Comparison of ENCODE assay signal across 8 cellular contexts in the genomic region with DNA sequence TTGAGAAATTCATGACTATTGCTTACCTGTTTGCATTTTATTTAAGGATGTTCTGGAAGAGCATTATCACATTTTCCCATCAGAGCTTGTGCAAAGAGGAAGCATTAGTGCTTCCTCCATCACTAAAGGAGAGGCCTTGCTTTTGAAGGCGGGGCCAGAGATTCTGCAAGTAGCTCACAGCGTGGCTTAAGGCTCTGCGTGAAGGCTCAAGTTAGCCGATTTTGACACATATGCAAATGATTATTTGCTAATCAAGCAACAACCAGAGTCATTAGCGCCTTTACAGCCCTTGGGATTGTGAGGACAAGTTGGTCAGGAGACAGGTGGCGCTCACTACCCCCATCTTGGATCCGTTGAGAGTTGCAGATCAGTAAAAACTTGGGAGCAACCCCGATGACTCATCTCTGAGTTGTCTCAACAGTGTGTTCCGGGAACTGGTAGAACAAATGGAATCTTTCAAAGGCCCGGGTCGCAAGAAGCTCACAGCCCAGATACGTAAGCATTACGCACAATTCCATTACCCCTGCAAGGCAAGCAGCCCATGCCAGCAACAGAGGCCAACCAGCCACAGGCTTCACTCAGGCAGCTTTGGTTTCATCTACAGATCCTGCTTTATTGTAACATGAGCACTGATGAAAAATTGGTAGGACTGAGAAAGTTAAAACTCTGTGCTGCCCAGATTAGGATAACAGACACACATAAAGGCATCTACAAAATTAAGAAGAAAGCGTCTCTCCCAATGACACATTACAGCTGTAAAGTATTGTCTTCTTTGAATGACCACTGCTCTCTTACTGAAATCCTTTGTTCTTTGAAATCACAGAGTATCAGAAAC. TPM values are rescaled to one million over a fixed set of nuclear protein-coding genes. Genes with fewer than 3 reads are reported as not detected.
DNase-seq lines count a peak whose midpoint lies in the region; ATAC-seq and TF ChIP-seq lines count a peak whose summit lies in the region.

No MANE protein-coding gene starts in this region.

- H3K4me3 ChIP-seq in gastroesophageal sphincter, result no peak overlapping the region

- 22 to 27% methylated on average over 7 to 12 of the region's 14 CpGs for WGBS in gastroesophageal sphincter (ENCODE audit: low coverage in 1 of 2), 2 donors

- peaks cover 0 to 25% (median 14%) of the 10 kb centered on the region in 3 donors for H3K4me1 ChIP-seq in gastroesophageal sphincter

- TF ChIP-seq POLR2A in gastroesophageal sphincter (IDR thresholded peaks at IDR 0.05), result no peak

- peak in 2 of 4 experiments; percentile 31 to 55 for TF ChIP-seq CTCF in gastroesophageal sphincter (IDR thresholded peaks at IDR 0.05)
- TF ChIP-seq CTCF in CD4-positive, alpha-beta T cell (IDR thresholded peaks at IDR 0.05), result no peak

- peak; percentile 96 for ATAC-seq in gastroesophageal sphincter
- ATAC-seq in CD4-positive, alpha-beta T cell (ENCODE audit: poor library complexity), result no peak
- ATAC-seq in GM19395 (IDR thresholded peaks at IDR 0.05; ENCODE audit: unreplicated experiment), result no peak

- H3K36me3 ChIP-seq in gastroesophageal sphincter, result no peaks in the 10 kb centered on the region

- no peaks in the 10 kb centered on the region for H3K36me3 Mint-ChIP-seq in CD4-positive, alpha-beta T cell (ENCODE audit: low read depth)

- CTCF ChIA-PET in CD4-positive, alpha-beta T cell (lab: Charles Lee), result no interaction called here

- H3K9me3 Mint-ChIP-seq in CD4-positive, alpha-beta T cell, result no peaks in the 10 kb centered on the region

- no peak overlapping the region for H3K27ac Mint-ChIP-seq in CD4-positive, alpha-beta T cell

- no peaks in the 10 kb centered on the region for H3K27me3 Mint-ChIP-seq in CD4-positive, alpha-beta T cell

- POLR2A ChIA-PET in CD4-positive, alpha-beta T cell (lab: Charles Lee), result no interaction called here

- H3K27me3 ChIP-seq in gastroesophageal sphincter, result no peaks in the 10 kb centered on the region
- no peaks in the 10 kb centered on the region for H3K27me3 ChIP-seq in CD4-positive, alpha-beta T cell (ENCODE audit: control insufficient read depth, insufficient read depth, low read length)

- H3K4me1 Mint-ChIP-seq in CD4-positive, alpha-beta T cell (ENCODE audit: low read depth), result no peaks in the 10 kb centered on the region

- DNase-seq in GM04504 (ENCODE audit: low read depth), result peak; percentile 92
- DNase-seq in SW480 (ENCODE audit: low spot score), result peak; percentile 64
- DNase-seq in nucleus accumbens (lab: John Stamatoyannopoulos, UW), result peak in 53 of 56 donors; percentile 3 to 91 (median 44)
- no peak for DNase-seq in stimulated activated CD4-positive, alpha-beta T cell treated with anti-CD3 and anti-CD28 coated beads, Interleukin-2, amount 100 ng/mL, for 24 hours
- DNase-seq in CD4-positive, alpha-beta T cell, result no peak
- DNase-seq in KG1 (lab: John Stamatoyannopoulos, UW), result no peak

- H3K4me3 Mint-ChIP-seq in CD4-positive, alpha-beta T cell, result no peak overlapping the region

- intact Hi-C loops in CD4-positive, alpha-beta T cell (cut with DNase I, micrococcal nuclease), result loop anchor here in 1 of 2 experiments (5.0 kb wide), 1 partner anchor 165 kb away; no protein-coding TSS in a partner anchor

- TF ChIP-seq EP300 in gastroesophageal sphincter (IDR thresholded peaks at IDR 0.05), result peak; percentile 28

- H3K27ac ChIP-seq in gastroesophageal sphincter, result peak overlapping the region; percentile 74 to 91 (median 81)
- no peak overlapping the region for H3K27ac ChIP-seq in CD4-positive, alpha-beta T cell (ENCODE audit: low read depth, low read length)

- no peaks in the 10 kb centered on the region for H3K9me3 ChIP-seq in gastroesophageal sphincter
- no peaks in the 10 kb centered on the region for H3K9me3 ChIP-seq in CD4-positive, alpha-beta T cell (ENCODE audit: control insufficient read depth, low read length)

RNA-seq across cellular contexts. Expression of a gene that starts 34.9 kb away (rescaled TPM):
- 10 to 100 TPM; 14.7 to 28.9 (median 22.3) TPM for total RNA-seq in gastroesophageal sphincter
- total RNA-seq in CD4-positive, alpha-beta T cell, result 1 to 10 TPM; 1.4 to 1.6 TPM

RNA-seq across cellular contexts. Expression of a gene that starts 42.6 kb away (rescaled TPM):
- 10 to 100 TPM; 24.3 to 43.1 (median 37.5) TPM for total RNA-seq in gastroesophageal sphincter
- 10 to 100 TPM; 94.5 to 98.3 TPM for total RNA-seq in CD4-positive, alpha-beta T cell

Comparison
In these comparisons a context has a peak if more than half of its experiments do, and no peak if none do; other contexts are left out.
1. DNase-seq: peak in GM04504 (single experiment), SW480 (single experiment) and nucleus accumbens (53 of 56); none in stimulated activated CD4-positive, alpha-beta T cell treated with anti-CD3 and anti-CD28 coated beads, Interleukin-2, amount 100 ng/mL, for 24 hours (0 of 2), CD4-positive, alpha-beta T cell (0 of 10) and KG1 (single experiment).
2. RNA of a gene that starts 34.9 kb away (total RNA-seq): 14.7 to 28.9 TPM in gastroesophageal sphincter; 1.4 to 1.6 TPM in CD4-positive, alpha-beta T cell; every median in the first group is over 4 times any median in the second.